Comparison of ENCODE assay signal across 23 cellular contexts in genomic region chr13:58950911-58951310, GRCh38.
"Had no signal": no experiment of that assay in that cellular context is flagged by ENCODE, and none has a peak within 500 bp of the region (broad histone marks: within the 10 kb centered on the region; RNA-seq: fewer than 3 reads in every experiment).

No MANE protein-coding gene starts in this region.

- H3K4me2 ChIP-seq: KMS-11 had no signal

- H3K9ac ChIP-seq: KMS-11 had no signal

- H3K36me3 Mint-ChIP-seq: IgD-negative memory B cell had no signal

- H3K27ac Mint-ChIP-seq: IgD-negative memory B cell had no signal

- H3K9me3 ChIP-seq: SJCRH30 had no signal

- DNase-seq: NCI-H1092, NCI-H1105 treated with DMSO at 0.1 percent for 48 hours, NCI-H1417 treated with DMSO at 0.1 percent for 48 hours, NCI-H146, NCI-H1694 treated with DMSO at 0.1 percent for 48 hours, NCI-H1930, NCI-H2081, NCI-H2107, NCI-H2227 treated with DMSO at 0.1 percent for 48 hours, NCI-H524 treated with DMSO at 0.1 percent for 48 hours, NCI-H69, NCI-H774, PC-3, SHP77 treated with DMSO at 0.1 percent for 48 hours, SJCRH30, T-helper 2 cell had no signal

- H3K27me3 Mint-ChIP-seq: IgD-negative memory B cell had no signal

- H3K4me3 ChIP-seq: K562, SJCRH30 had no signal

- H3K27ac ChIP-seq: HL-60, KMS-11, SJCRH30 had no signal

- H3K36me3 ChIP-seq: SJCRH30 had no signal

- ATAC-seq: K562, Panc1, PC-3, Right ventricle myocardium inferior, SK-N-SH treated with all-trans-retinoic acid at 6 μM for 48 hours had no signal

- H3K4me3 Mint-ChIP-seq: IgD-negative memory B cell had no signal

- H3K27me3 ChIP-seq: SJCRH30 had no signal
